In genomic region chr10:60944159-60944909, GRCh38 we compare ENCODE assay signal across 8 cellular contexts. TPM values are rescaled to one million over a fixed set of nuclear protein-coding genes. Genes with fewer than 3 reads are reported as not detected.
A peak's percentile ranks its signal among the peaks of the same experiment; 100 is the strongest.
DNase-seq lines count a peak whose midpoint lies in the region; ATAC-seq and TF ChIP-seq lines count a peak whose summit lies in the region.

Gene RHOBTB1 (minus strand): TSS chr10:60944185. CDS start chr10:60911542, 32,643 bp downstream.

- intact Hi-C loops in activated CD4-positive, alpha-beta T cell treated with anti-CD3 and anti-CD28 coated beads, Interleukin-2, amount 10 ng/mL, durations not matched to agents 24 days and 14 days (cut with micrococcal nuclease): loop anchor here (2.0 to 10.0 kb wide), 2 partner anchors 18 to 710 kb away; no protein-coding TSS in a partner anchor

- H3K9ac ChIP-seq in mesendoderm (ENCODE audit: low read length): peak within 1 kb of the TSS; percentile 83

- no peaks in the 10 kb centered on the region for H3K79me1 ChIP-seq in mesendoderm (ENCODE audit: low read length)

- H3K27ac ChIP-seq in mesendoderm (ENCODE audit: low read depth, low read length) (peak within 1 kb of the TSS; percentile 36), suprapubic skin (peak within 1 kb of the TSS; percentile 89)

- H3K4me3 ChIP-seq in mesendoderm (ENCODE audit: low read length): peak within 1 kb of the TSS; percentile 66
- peak within 1 kb of the TSS; percentile 93 for H3K4me3 ChIP-seq in suprapubic skin

- TF ChIP-seq EP300 in suprapubic skin (IDR thresholded peaks at IDR 0.05): no peak

- H2BK120ac ChIP-seq in mesendoderm (ENCODE audit: low read depth, low read length): peak within 1 kb of the TSS; percentile 51

- H3K23ac ChIP-seq in mesendoderm (ENCODE audit: low read length): peak within 1 kb of the TSS; percentile 92

- peak; percentile 81 for DNase-seq in activated CD4-positive, alpha-beta T cell treated with anti-CD3 and anti-CD28 coated beads, Interleukin-2, amount 10 ng/mL, durations not matched to agents 24 days and 14 days
- no peak for DNase-seq in activated CD4-positive, alpha-beta T cell treated with anti-CD3 and anti-CD28 coated beads for 1 hour
- DNase-seq in NCI-H1694 (lab: John Stamatoyannopoulos, UW) (peak; percentile 43), erythroblast (lab: John Stamatoyannopoulos, UW) (peak; percentile 65 to 70), mesendoderm (peak; percentile 78), suprapubic skin (ENCODE audit: low spot score in 2 of 2) (peak; percentile 84 to 85)
- peak; percentile 24 for DNase-seq in activated CD4-positive, alpha-beta memory T cell treated with anti-CD3 and anti-CD28 coated beads, Interleukin-2, amount 10 ng/mL, durations not matched to agents 7 days and 5 days

- no peaks in the 10 kb centered on the region for H3K36me3 Mint-ChIP-seq in activated CD4-positive, alpha-beta T cell treated with anti-CD3 and anti-CD28 coated beads, Interleukin-2, amount 10 ng/mL, durations not matched to agents 24 days and 14 days (ENCODE audit: low read depth)
- no peaks in the 10 kb centered on the region for H3K36me3 Mint-ChIP-seq in activated CD4-positive, alpha-beta memory T cell treated with anti-CD3 and anti-CD28 coated beads, Interleukin-2, amount 10 ng/mL, durations not matched to agents 7 days and 5 days (ENCODE audit: low read depth)

- H3K56ac ChIP-seq in mesendoderm (ENCODE audit: low read length): peak within 1 kb of the TSS; percentile 93

- CTCF ChIA-PET in activated CD4-positive, alpha-beta memory T cell treated with anti-CD3 and anti-CD28 coated beads, Interleukin-2, amount 10 ng/mL, durations not matched to agents 7 days and 5 days (lab: Charles Lee): no interaction called here

- no peak within 1 kb of the TSS for H4K8ac ChIP-seq in mesendoderm (ENCODE audit: low read depth, low read length)

- POLR2A ChIA-PET in activated CD4-positive, alpha-beta memory T cell treated with anti-CD3 and anti-CD28 coated beads, Interleukin-2, amount 10 ng/mL, durations not matched to agents 7 days and 5 days (lab: Charles Lee): no interaction called here

- H2BK15ac ChIP-seq in mesendoderm (replicated peaks; ENCODE audit: low read depth): peak within 1 kb of the TSS; percentile 10

- H3K36me3 ChIP-seq in mesendoderm (ENCODE audit: control insufficient read depth, insufficient read depth, low read length) (no peaks in the 10 kb centered on the region), suprapubic skin (no peaks in the 10 kb centered on the region)

- no peak for TF ChIP-seq POLR2A in erythroblast (IDR thresholded peaks at IDR 0.05; ENCODE audit: low read length)
- TF ChIP-seq POLR2A in suprapubic skin (IDR thresholded peaks at IDR 0.05): peak; percentile 30 to 57

- peak within 1 kb of the TSS; percentile 82 for H3K4me3 Mint-ChIP-seq in activated CD4-positive, alpha-beta T cell treated with anti-CD3 and anti-CD28 coated beads, Interleukin-2, amount 10 ng/mL, durations not matched to agents 24 days and 14 days
- H3K4me3 Mint-ChIP-seq in activated CD4-positive, alpha-beta memory T cell treated with anti-CD3 and anti-CD28 coated beads, Interleukin-2, amount 10 ng/mL, durations not matched to agents 7 days and 5 days: peak within 1 kb of the TSS; percentile 51

- no peak for TF ChIP-seq CTCF in suprapubic skin (IDR thresholded peaks at IDR 0.05)

- peaks cover 3% of the 10 kb centered on the region for H3K4me1 ChIP-seq in mesendoderm (ENCODE audit: control insufficient read depth, low read depth, low read length)
- peaks cover 21% of the 10 kb centered on the region for H3K4me1 ChIP-seq in suprapubic skin

- no peaks in the 10 kb centered on the region for H3K9me3 Mint-ChIP-seq in activated CD4-positive, alpha-beta T cell treated with anti-CD3 and anti-CD28 coated beads, Interleukin-2, amount 10 ng/mL, durations not matched to agents 24 days and 14 days
- H3K9me3 Mint-ChIP-seq in activated CD4-positive, alpha-beta memory T cell treated with anti-CD3 and anti-CD28 coated beads, Interleukin-2, amount 10 ng/mL, durations not matched to agents 7 days and 5 days: no peaks in the 10 kb centered on the region

- H3K27ac Mint-ChIP-seq in activated CD4-positive, alpha-beta T cell treated with anti-CD3 and anti-CD28 coated beads, Interleukin-2, amount 10 ng/mL, durations not matched to agents 24 days and 14 days: peak within 1 kb of the TSS; percentile 74
- H3K27ac Mint-ChIP-seq in activated CD4-positive, alpha-beta memory T cell treated with anti-CD3 and anti-CD28 coated beads, Interleukin-2, amount 10 ng/mL, durations not matched to agents 7 days and 5 days: no peak within 1 kb of the TSS

- H4K5ac ChIP-seq in mesendoderm (ENCODE audit: low read length): no peak within 1 kb of the TSS

- WGBS in mesendoderm (ENCODE audit: extremely low coverage, insufficient coverage, low lambda C conversion rate): no CpG with 5 or more reads among the region's 60 CpGs
- WGBS in suprapubic skin: 5% methylated on average over 4 of the region's 60 CpGs

- H3K27me3 ChIP-seq in mesendoderm (ENCODE audit: insufficient read depth, low read length, poor library complexity): no peaks in the 10 kb centered on the region
- no peaks in the 10 kb centered on the region for H3K27me3 ChIP-seq in suprapubic skin

- no peaks in the 10 kb centered on the region for H3K9me3 ChIP-seq in suprapubic skin

- peaks cover 79% of the 10 kb centered on the region for H3K27me3 Mint-ChIP-seq in activated CD4-positive, alpha-beta T cell treated with anti-CD3 and anti-CD28 coated beads, Interleukin-2, amount 10 ng/mL, durations not matched to agents 24 days and 14 days
- peaks cover 68% of the 10 kb centered on the region for H3K27me3 Mint-ChIP-seq in activated CD4-positive, alpha-beta memory T cell treated with anti-CD3 and anti-CD28 coated beads, Interleukin-2, amount 10 ng/mL, durations not matched to agents 7 days and 5 days

- peak within 1 kb of the TSS; percentile 96 for H3K18ac ChIP-seq in mesendoderm (ENCODE audit: low read length)

- H3K4ac ChIP-seq in mesendoderm (ENCODE audit: low read depth, low read length): peak within 1 kb of the TSS; percentile 94

- H3K4me1 Mint-ChIP-seq in activated CD4-positive, alpha-beta T cell treated with anti-CD3 and anti-CD28 coated beads, Interleukin-2, amount 10 ng/mL, durations not matched to agents 24 days and 14 days: peaks cover 8% of the 10 kb centered on the region
- peaks cover 8% of the 10 kb centered on the region for H3K4me1 Mint-ChIP-seq in activated CD4-positive, alpha-beta memory T cell treated with anti-CD3 and anti-CD28 coated beads, Interleukin-2, amount 10 ng/mL, durations not matched to agents 7 days and 5 days

- no peak within 1 kb of the TSS for H2AK5ac ChIP-seq in mesendoderm (ENCODE audit: low read length)

- H3K4me2 ChIP-seq in mesendoderm (ENCODE audit: low read length): peak within 1 kb of the TSS; percentile 73

- no peaks in the 10 kb centered on the region for H3K79me2 ChIP-seq in mesendoderm (ENCODE audit: control insufficient read depth, insufficient read depth, low read length)

- ATAC-seq in HG02588 (IDR thresholded peaks at IDR 0.05; ENCODE audit: unreplicated experiment): peak; percentile 53

- H2BK5ac ChIP-seq in mesendoderm (ENCODE audit: low read length): no peak within 1 kb of the TSS

RNA-seq across cellular contexts. Expression of gene RHOBTB1, which starts in this region (rescaled TPM):
- 0.69 TPM in 1 of 2 replicates, not detected in the other for total RNA-seq in activated CD4-positive, alpha-beta T cell treated with anti-CD3 and anti-CD28 coated beads, Interleukin-2, amount 10 ng/mL, durations not matched to agents 24 days and 14 days
- total RNA-seq in activated CD4-positive, alpha-beta memory T cell treated with anti-CD3 and anti-CD28 coated beads, Interleukin-2, amount 10 ng/mL, durations not matched to agents 7 days and 5 days: under 1 TPM in 1 of 2 experiments, not detected in 1; 0.05 TPM
- polyA plus RNA-seq in mesendoderm (2013, experiment 1 of 2): 6.9 TPM
- polyA plus RNA-seq in mesendoderm (2013, experiment 2 of 2): 7.3 TPM
- 10 to 100 TPM in 1 of 4 donors, 1 to 10 TPM in 3; 2.8 to 37.9 (median 3.7) TPM for total RNA-seq in suprapubic skin

Comparison
In these comparisons a context has a peak if more than half of its experiments do, and no peak if none do; other contexts are left out.
1. Peak in DNase-seq in activated CD4-positive, alpha-beta T cell treated with anti-CD3 and anti-CD28 coated beads, Interleukin-2, amount 10 ng/mL, durations not matched to agents 24 days and 14 days; RNA of the gene not detected or under 1 TPM.
2. Peak in DNase-seq in activated CD4-positive, alpha-beta memory T cell treated with anti-CD3 and anti-CD28 coated beads, Interleukin-2, amount 10 ng/mL, durations not matched to agents 7 days and 5 days; RNA of the gene not detected or under 1 TPM.